In the genomic region with DNA sequence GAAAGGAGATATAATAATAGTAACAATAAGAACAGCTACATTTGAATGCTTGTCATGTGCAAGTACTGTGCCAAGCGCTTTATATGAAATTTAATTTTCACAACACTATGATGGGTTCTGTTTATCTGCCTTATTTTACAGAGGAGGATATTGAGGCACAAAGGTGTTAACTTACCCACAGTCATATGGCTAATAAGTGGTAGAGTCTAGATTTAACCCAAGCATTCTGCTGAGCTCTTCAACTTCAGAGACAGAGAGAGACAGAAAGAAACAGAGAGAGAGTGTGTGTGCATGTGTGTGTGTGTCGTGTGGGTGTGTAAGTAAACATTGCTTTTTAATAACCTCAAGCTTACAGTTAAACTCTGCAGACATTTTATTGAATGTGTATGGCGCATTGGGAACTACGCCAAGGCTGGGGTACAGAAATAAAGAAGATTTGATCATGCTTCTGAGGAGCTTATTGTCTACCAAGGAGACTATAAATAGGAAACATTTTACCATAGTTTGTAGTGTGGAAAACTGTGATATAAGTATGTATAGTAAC, we compare ENCODE assay signal across 2 cellular contexts.
TF ChIP-seq lines count a peak whose summit lies in the region.

No MANE protein-coding gene starts in this region.

TF ChIP-seq in IMR-90, 13 proteins besides CTCF, POLR2A, EP300 and RAD21:
- TF ChIP-seq, protein P1, sequence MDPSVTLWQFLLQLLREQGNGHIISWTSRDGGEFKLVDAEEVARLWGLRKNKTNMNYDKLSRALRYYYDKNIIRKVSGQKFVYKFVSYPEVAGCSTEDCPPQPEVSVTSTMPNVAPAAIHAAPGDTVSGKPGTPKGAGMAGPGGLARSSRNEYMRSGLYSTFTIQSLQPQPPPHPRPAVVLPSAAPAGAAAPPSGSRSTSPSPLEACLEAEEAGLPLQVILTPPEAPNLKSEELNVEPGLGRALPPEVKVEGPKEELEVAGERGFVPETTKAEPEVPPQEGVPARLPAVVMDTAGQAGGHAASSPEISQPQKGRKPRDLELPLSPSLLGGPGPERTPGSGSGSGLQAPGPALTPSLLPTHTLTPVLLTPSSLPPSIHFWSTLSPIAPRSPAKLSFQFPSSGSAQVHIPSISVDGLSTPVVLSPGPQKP (IDR thresholded peaks at IDR 0.05; ENCODE audit: borderline replicate concordance, low read depth, low read length): no peak
- TF ChIP-seq, protein P2, sequence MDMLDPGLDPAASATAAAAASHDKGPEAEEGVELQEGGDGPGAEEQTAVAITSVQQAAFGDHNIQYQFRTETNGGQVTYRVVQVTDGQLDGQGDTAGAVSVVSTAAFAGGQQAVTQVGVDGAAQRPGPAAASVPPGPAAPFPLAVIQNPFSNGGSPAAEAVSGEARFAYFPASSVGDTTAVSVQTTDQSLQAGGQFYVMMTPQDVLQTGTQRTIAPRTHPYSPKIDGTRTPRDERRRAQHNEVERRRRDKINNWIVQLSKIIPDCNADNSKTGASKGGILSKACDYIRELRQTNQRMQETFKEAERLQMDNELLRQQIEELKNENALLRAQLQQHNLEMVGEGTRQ (IDR thresholded peaks at IDR 0.05; ENCODE audit: low read depth, low read length): no peak
- TF ChIP-seq FOS (IDR thresholded peaks at IDR 0.05; ENCODE audit: low read depth, low read length) (no peak), BHLHE40 (IDR thresholded peaks at IDR 0.05; ENCODE audit: low read depth, low read length) (no peak), RCOR1 (IDR thresholded peaks at IDR 0.05; ENCODE audit: insufficient replicate concordance, low read length) (no peak), MAFK (IDR thresholded peaks at IDR 0.05; ENCODE audit: low read depth, low read length) (no peak), MXI1 (IDR thresholded peaks at IDR 0.05; ENCODE audit: borderline replicate concordance, low read depth, low read length) (no peak), RFX5 (IDR thresholded peaks at IDR 0.05; ENCODE audit: low read depth, low read length) (no peak), MAZ (IDR thresholded peaks at IDR 0.05; ENCODE audit: borderline replicate concordance, low read depth, low read length) (no peak), NFE2L2 (IDR thresholded peaks at IDR 0.05; ENCODE audit: low read depth, low read length) (no peak)

TF ChIP-seq in K562, 482 proteins besides CTCF, POLR2A, EP300 and RAD21:
- TF ChIP-seq E2F3 (CRISPR knock-in tag; IDR thresholded peaks at IDR 0.05): no peak
- no peak for TF ChIP-seq CTBP1 (IDR thresholded peaks at IDR 0.05; ENCODE audit: borderline replicate concordance)
- TF ChIP-seq, protein P3, sequence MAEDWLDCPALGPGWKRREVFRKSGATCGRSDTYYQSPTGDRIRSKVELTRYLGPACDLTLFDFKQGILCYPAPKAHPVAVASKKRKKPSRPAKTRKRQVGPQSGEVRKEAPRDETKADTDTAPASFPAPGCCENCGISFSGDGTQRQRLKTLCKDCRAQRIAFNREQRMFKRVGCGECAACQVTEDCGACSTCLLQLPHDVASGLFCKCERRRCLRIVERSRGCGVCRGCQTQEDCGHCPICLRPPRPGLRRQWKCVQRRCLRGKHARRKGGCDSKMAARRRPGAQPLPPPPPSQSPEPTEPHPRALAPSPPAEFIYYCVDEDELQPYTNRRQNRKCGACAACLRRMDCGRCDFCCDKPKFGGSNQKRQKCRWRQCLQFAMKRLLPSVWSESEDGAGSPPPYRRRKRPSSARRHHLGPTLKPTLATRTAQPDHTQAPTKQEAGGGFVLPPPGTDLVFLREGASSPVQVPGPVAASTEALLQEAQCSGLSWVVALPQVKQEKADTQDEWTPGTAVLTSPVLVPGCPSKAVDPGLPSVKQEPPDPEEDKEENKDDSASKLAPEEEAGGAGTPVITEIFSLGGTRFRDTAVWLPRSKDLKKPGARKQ (CRISPR knock-in tag; IDR thresholded peaks at IDR 0.05): 0 out of 2 replicates have a peak, but pooled peaks have one; percentile 12
- 0 out of 4 replicates have a peak, but pooled peaks of 1 of the 2 experiments have one; percentile 21 for TF ChIP-seq FOXA3 (CRISPR knock-in tag; conservative IDR thresholded peaks at IDR 0.05 in 1 of 2, IDR thresholded peaks at IDR 0.05 in 1 of 2)
- TF ChIP-seq, protein P4, sequence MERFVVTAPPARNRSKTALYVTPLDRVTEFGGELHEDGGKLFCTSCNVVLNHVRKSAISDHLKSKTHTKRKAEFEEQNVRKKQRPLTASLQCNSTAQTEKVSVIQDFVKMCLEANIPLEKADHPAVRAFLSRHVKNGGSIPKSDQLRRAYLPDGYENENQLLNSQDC (CRISPR knock-in tag; IDR thresholded peaks at IDR 0.05): no peak
- TF ChIP-seq, protein P5, sequence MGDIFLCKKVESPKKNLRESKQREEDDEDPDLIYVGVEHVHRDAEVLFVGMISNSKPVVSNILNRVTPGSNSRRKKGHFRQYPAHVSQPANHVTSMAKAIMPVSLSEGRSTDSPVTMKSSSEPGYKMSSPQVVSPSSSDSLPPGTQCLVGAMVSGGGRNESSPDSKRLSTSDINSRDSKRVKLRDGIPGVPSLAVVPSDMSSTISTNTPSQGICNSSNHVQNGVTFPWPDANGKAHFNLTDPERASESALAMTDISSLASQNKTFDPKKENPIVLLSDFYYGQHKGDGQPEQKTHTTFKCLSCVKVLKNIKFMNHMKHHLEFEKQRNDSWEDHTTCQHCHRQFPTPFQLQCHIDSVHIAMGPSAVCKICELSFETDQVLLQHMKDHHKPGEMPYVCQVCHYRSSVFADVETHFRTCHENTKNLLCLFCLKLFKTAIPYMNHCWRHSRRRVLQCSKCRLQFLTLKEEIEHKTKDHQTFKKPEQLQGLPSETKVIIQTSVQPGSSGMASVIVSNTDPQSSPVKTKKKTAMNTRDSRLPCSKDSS (IDR thresholded peaks at IDR 0.05; ENCODE audit: low read depth, partially characterized antibody): no peak
- TF ChIP-seq NFIC (IDR thresholded peaks at IDR 0.05): 0 out of 2 replicates have a peak, but pooled peaks have one; percentile 10
